9 cellular contexts compared by ENCODE assay signal in the genomic region with DNA sequence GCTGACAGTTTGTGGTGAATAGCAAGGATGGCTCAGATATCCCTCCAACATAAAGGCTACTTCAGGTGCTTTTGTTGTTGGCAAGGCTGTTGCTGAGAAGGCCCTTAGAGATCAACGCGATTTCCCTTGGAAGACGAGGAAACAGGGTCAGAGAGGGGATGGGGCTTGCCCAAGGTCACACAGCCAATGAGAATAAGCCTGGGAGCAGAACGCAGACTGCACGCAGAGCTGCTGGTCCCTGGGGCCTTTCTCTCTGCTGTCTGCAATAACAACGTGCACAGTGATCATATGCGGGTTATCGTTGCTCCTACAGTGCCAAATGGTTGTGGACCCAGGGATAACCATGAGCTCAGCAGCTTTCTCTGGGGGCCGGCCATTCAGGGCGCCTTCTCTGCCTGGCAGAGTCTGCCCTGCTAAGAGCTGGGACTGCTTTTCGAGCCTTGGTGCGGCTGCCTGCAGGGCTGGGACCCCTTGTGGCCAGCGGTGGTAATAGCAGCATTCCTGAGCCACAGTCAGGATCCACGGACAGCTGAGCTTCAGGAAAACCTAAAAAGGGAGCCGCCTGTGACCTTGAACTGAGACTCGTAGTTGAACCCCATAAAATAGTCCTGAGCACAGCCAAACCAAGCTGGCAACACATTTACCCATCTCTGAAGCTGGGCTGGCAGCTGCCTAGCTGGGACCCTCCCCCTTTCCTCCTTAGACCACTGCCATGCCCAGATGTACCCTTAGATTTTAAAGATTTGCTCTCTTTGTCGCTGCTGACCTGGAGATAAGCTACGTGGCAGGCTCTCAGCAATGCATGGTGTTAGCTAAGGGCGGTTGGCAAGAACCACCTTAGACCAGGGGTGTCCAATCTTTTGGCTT. TPM values are rescaled to one million over a fixed set of nuclear protein-coding genes. Genes with fewer than 3 reads are reported as not detected.
DNase-seq lines count a peak whose midpoint lies in the region; ATAC-seq, FAIRE-seq and TF ChIP-seq lines count a peak whose summit lies in the region.
"Had no signal": no experiment of that assay in that cellular context is flagged by ENCODE, and none has a peak within 500 bp of the region (broad histone marks: within the 10 kb centered on the region; RNA-seq: fewer than 3 reads in every experiment).

No MANE protein-coding gene starts in this region.

- H4K20me1 ChIP-seq in OCI-LY1 (ENCODE audit: insufficient read depth, low read length): no peaks in the 10 kb centered on the region

- H3K4me2 ChIP-seq in OCI-LY1 (ENCODE audit: low read length): no peak overlapping the region

- H3K4me1 Mint-ChIP-seq in CD4-positive, CD25-positive, alpha-beta regulatory T cell: peaks cover 0 to 6% (median 2%) of the 10 kb centered on the region in 4 donors
- H3K4me1 Mint-ChIP-seq in activated T-cell treated with anti-CD3 and anti-CD28 coated beads, Interleukin-2, amount 50 U/mL, for 4 hours (ENCODE audit: low read depth): peaks cover 10% of the 10 kb centered on the region
- H3K4me1 Mint-ChIP-seq in nephron: peaks cover 26% of the 10 kb centered on the region

- H3K9ac ChIP-seq in OCI-LY1 (ENCODE audit: low read length): no peak overlapping the region

- peak; percentile 67 to 77 for ATAC-seq in CD4-positive, CD25-positive, alpha-beta regulatory T cell (ENCODE audit: low read depth in 2 of 2)
- ATAC-seq in activated T-cell treated with anti-CD3 and anti-CD28 coated beads, Interleukin-2, amount 50 U/mL, for 4 hours: peak; percentile 71 to 76
- ATAC-seq in HG02642 (IDR thresholded peaks at IDR 0.05; ENCODE audit: poor library complexity, unreplicated experiment): no peak

- no peaks in the 10 kb centered on the region for H3K27me3 Mint-ChIP-seq in CD4-positive, CD25-positive, alpha-beta regulatory T cell
- no peaks in the 10 kb centered on the region for H3K27me3 Mint-ChIP-seq in activated T-cell treated with anti-CD3 and anti-CD28 coated beads, Interleukin-2, amount 50 U/mL, for 4 hours (ENCODE audit: low read depth)
- H3K27me3 Mint-ChIP-seq in nephron (ENCODE audit: low read depth): peaks cover 16% of the 10 kb centered on the region

- peak; percentile 27 to 52 (median 36) for DNase-seq in CD4-positive, CD25-positive, alpha-beta regulatory T cell
- peak; percentile 65 for DNase-seq in H54 (ENCODE audit: insufficient read length, low spot score)
- peak; percentile 57 for DNase-seq in activated T-cell treated with anti-CD3 and anti-CD28 coated beads, Interleukin-2, amount 50 U/mL, for 4 hours
- peak; percentile 72 for DNase-seq in fibroblast of peridontal ligament (ENCODE audit: extremely low read depth)
- peak; percentile 45 for DNase-seq in stromal cell of bone marrow (ENCODE audit: low read depth)

- peak overlapping the region in 1 of 3 donors; percentile 20 for H3K27ac Mint-ChIP-seq in CD4-positive, CD25-positive, alpha-beta regulatory T cell
- no peak overlapping the region for H3K27ac Mint-ChIP-seq in nephron
- H3K27ac Mint-ChIP-seq: T-helper 1 cell treated with Interleukin-12 subunit alpha and Interleukin-12 subunit beta and Interleukin-4 antibody, amounts not matched to agents 30 μg/mL and 1 μg/mL, for 36 hours had no signal

- FAIRE-seq in H54 (lab: Jason Lieb, UNC): no peak

- H2AFZ ChIP-seq in OCI-LY1 (ENCODE audit: low read length): no peak overlapping the region

- TF ChIP-seq CTCF in OCI-LY1 (IDR thresholded peaks at IDR 0.05; ENCODE audit: low read length) (peak; percentile 93), nephron (IDR thresholded peaks at IDR 0.05; ENCODE audit: unreplicated experiment in 3 of 3) (peak; percentile 90 to 92 (median 90))

- H3K9me2 ChIP-seq in OCI-LY1 (ENCODE audit: low read depth, low read length): no peaks in the 10 kb centered on the region

- H3K27me3 ChIP-seq in CD4-positive, CD25-positive, alpha-beta regulatory T cell (ENCODE audit: control insufficient read depth, insufficient read depth, low read length): no peaks in the 10 kb centered on the region
- H3K27me3 ChIP-seq in OCI-LY1 (ENCODE audit: insufficient read depth, low read length): no peaks in the 10 kb centered on the region

- no peaks in the 10 kb centered on the region for H3K9me3 ChIP-seq in CD4-positive, CD25-positive, alpha-beta regulatory T cell (ENCODE audit: control insufficient read depth in 2 of 2, low read length in 2 of 2)
- H3K9me3 ChIP-seq in OCI-LY1 (ENCODE audit: low read length): no peaks in the 10 kb centered on the region

- no peaks in the 10 kb centered on the region for H3K79me2 ChIP-seq in OCI-LY1 (ENCODE audit: insufficient read depth, low read length)

- peaks cover 2% of the 10 kb centered on the region for H3K36me3 ChIP-seq in CD4-positive, CD25-positive, alpha-beta regulatory T cell (ENCODE audit: control insufficient read depth, insufficient read depth, low read length)
- H3K36me3 ChIP-seq in OCI-LY1 (ENCODE audit: insufficient read depth, low read length): no peaks in the 10 kb centered on the region

- H3K36me3 Mint-ChIP-seq in CD4-positive, CD25-positive, alpha-beta regulatory T cell: peaks cover 36% of the 10 kb centered on the region
- H3K36me3 Mint-ChIP-seq in activated T-cell treated with anti-CD3 and anti-CD28 coated beads, Interleukin-2, amount 50 U/mL, for 4 hours (ENCODE audit: insufficient read depth): peaks cover 18% of the 10 kb centered on the region
- no peaks in the 10 kb centered on the region for H3K36me3 Mint-ChIP-seq in nephron (ENCODE audit: low read depth)

- no peaks in the 10 kb centered on the region for H3F3A ChIP-seq in OCI-LY1 (ENCODE audit: insufficient read depth, low read length)

- H3K4me3 ChIP-seq in CD4-positive, CD25-positive, alpha-beta regulatory T cell (ENCODE audit: low read depth, low read length): no peak overlapping the region
- H3K4me3 ChIP-seq in OCI-LY1 (ENCODE audit: low read depth, low read length, poor library complexity, severe bottlenecking): no peak overlapping the region

- TF ChIP-seq POLR2A in H54 (IDR thresholded peaks at IDR 0.05; ENCODE audit: low read depth, low read length): no peak

- H3K4me3 Mint-ChIP-seq in CD4-positive, CD25-positive, alpha-beta regulatory T cell: no peak overlapping the region
- no peak overlapping the region for H3K4me3 Mint-ChIP-seq in activated T-cell treated with anti-CD3 and anti-CD28 coated beads, Interleukin-2, amount 50 U/mL, for 4 hours
- no peak overlapping the region for H3K4me3 Mint-ChIP-seq in nephron
- H3K4me3 Mint-ChIP-seq: T-helper 1 cell treated with Interleukin-12 subunit alpha and Interleukin-12 subunit beta and Interleukin-4 antibody, amounts not matched to agents 30 μg/mL and 1 μg/mL, for 36 hours had no signal

- H3K9me3 Mint-ChIP-seq in CD4-positive, CD25-positive, alpha-beta regulatory T cell: no peaks in the 10 kb centered on the region
- no peaks in the 10 kb centered on the region for H3K9me3 Mint-ChIP-seq in activated T-cell treated with anti-CD3 and anti-CD28 coated beads, Interleukin-2, amount 50 U/mL, for 4 hours
- H3K9me3 Mint-ChIP-seq in nephron: no peaks in the 10 kb centered on the region
- H3K9me3 Mint-ChIP-seq: T-helper 1 cell treated with Interleukin-12 subunit alpha and Interleukin-12 subunit beta and Interleukin-4 antibody, amounts not matched to agents 30 μg/mL and 1 μg/mL, for 36 hours had no signal

- H3K4me1 ChIP-seq in CD4-positive, CD25-positive, alpha-beta regulatory T cell (ENCODE audit: control insufficient read depth, insufficient read depth, low read length, poor library complexity, severe bottlenecking): peaks cover 4% of the 10 kb centered on the region
- H3K4me1 ChIP-seq in OCI-LY1 (ENCODE audit: insufficient read depth, low read length, severe bottlenecking): no peaks in the 10 kb centered on the region

- H3K27ac ChIP-seq in CD4-positive, CD25-positive, alpha-beta regulatory T cell (ENCODE audit: insufficient read depth, low read length, poor library complexity, severe bottlenecking): no peak overlapping the region
- no peak overlapping the region for H3K27ac ChIP-seq in OCI-LY1 (ENCODE audit: low read depth, low read length, poor library complexity, severe bottlenecking)

RNA-seq across cellular contexts. Expression of gene HTR6, which starts 39.8 kb away (rescaled TPM):
- not detected for total RNA-seq in CD4-positive, CD25-positive, alpha-beta regulatory T cell
- under 1 TPM in 3 of 4 donors, not detected in 1; 0.15 to 0.31 (median 0.19) TPM for polyA plus RNA-seq in CD4-positive, CD25-positive, alpha-beta regulatory T cell
- under 1 TPM; 0.11 to 0.43 (median 0.11) TPM for total RNA-seq in activated T-cell treated with anti-CD3 and anti-CD28 coated beads, Interleukin-2, amount 50 U/mL, for 4 hours
